ENCODE assay signal across 8 cellular contexts in the genomic region with DNA sequence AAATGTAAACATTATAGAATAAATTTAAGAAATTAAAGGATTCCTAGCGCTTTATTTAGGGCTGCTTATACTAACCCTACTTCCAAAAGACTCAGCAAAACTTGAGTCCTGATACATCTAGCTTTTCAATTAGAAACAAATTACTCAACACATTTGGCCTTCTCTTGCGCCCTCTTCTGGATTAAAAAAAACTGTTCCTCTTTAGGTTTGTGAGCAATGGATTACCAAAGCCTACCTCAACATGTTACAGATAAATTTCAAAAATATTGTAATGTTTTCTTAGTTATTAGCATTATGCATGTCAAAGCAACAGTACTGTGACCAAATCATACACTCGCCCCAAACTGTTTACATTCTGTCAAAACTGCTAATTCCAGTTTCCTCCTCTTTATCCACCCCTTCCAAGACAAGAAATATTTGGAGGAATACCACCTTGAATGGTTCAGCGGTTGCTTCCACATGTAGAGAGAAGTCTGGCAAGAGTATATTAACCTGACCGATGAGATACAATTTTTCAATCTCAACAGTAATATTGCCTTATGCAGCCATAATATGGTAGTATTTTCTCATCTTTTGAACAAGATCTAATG. TPM values are rescaled to one million over a fixed set of nuclear protein-coding genes. Genes with fewer than 3 reads are reported as not detected.
DNase-seq lines count a peak whose midpoint lies in the region; ATAC-seq and TF ChIP-seq lines count a peak whose summit lies in the region.

No MANE protein-coding gene starts in this region.

- no peaks in the 10 kb centered on the region for H3K27me3 Mint-ChIP-seq in activated CD8-positive, alpha-beta memory T cell treated with anti-CD3 and anti-CD28 coated beads, Interleukin-2, amount 10 ng/mL, durations not matched to agents 7 days and 5 days
- H3K27me3 Mint-ChIP-seq in central memory CD8-positive, alpha-beta T cell: no peaks in the 10 kb centered on the region

- H3K36me3 Mint-ChIP-seq in activated CD8-positive, alpha-beta memory T cell treated with anti-CD3 and anti-CD28 coated beads, Interleukin-2, amount 10 ng/mL, durations not matched to agents 7 days and 5 days: peaks cover 53% of the 10 kb centered on the region
- peaks cover 49% of the 10 kb centered on the region for H3K36me3 Mint-ChIP-seq in central memory CD8-positive, alpha-beta T cell (ENCODE audit: insufficient read depth)

- no peaks in the 10 kb centered on the region for H3K9me3 ChIP-seq in KOPT-K1 (ENCODE audit: insufficient read depth, low read length, poor library complexity, severe bottlenecking)
- no peaks in the 10 kb centered on the region for H3K9me3 ChIP-seq in Peyer's patch
- H3K9me3 ChIP-seq in liver (ENCODE audit: control insufficient read depth in 4 of 4, low read length in 3 of 4): no peaks in the 10 kb centered on the region
- no peaks in the 10 kb centered on the region for H3K9me3 ChIP-seq in thoracic aorta

- peak overlapping the region; percentile 87 for H3K27ac Mint-ChIP-seq in activated CD8-positive, alpha-beta memory T cell treated with anti-CD3 and anti-CD28 coated beads, Interleukin-2, amount 10 ng/mL, durations not matched to agents 7 days and 5 days
- H3K27ac Mint-ChIP-seq in central memory CD8-positive, alpha-beta T cell (ENCODE audit: low read depth): peak overlapping the region; percentile 79

- no peak for TF ChIP-seq POLR2A in Peyer's patch (IDR thresholded peaks at IDR 0.05)

- H3K27ac ChIP-seq in KOPT-K1 (ENCODE audit: low read depth, low read length, poor library complexity, severe bottlenecking): peak overlapping the region; percentile 83
- H3K27ac ChIP-seq in Peyer's patch: peak overlapping the region in 3 of 4 donors; percentile 94 to 100 (median 99)
- peak overlapping the region; percentile 96 to 99 for H3K27ac ChIP-seq in liver (ENCODE audit: low read depth in 1 of 2, low read length in 2 of 2)
- peak overlapping the region in 1 of 2 donors; percentile 99 for H3K27ac ChIP-seq in thoracic aorta

- ATAC-seq in activated CD8-positive, alpha-beta memory T cell treated with anti-CD3 and anti-CD28 coated beads, Interleukin-2, amount 10 ng/mL, durations not matched to agents 7 days and 5 days: no peak
- ATAC-seq in central memory CD8-positive, alpha-beta T cell (replicated peaks; ENCODE audit: extremely low read depth, poor library complexity, severe bottlenecking): no peak
- ATAC-seq in thoracic aorta (ENCODE audit: insufficient number of reproducible peaks, low FRiP score, low read depth): no peak
- no peak for ATAC-seq in GM21528 (IDR thresholded peaks at IDR 0.05; ENCODE audit: low FRiP score, unreplicated experiment)

- H3K4me3 ChIP-seq in Peyer's patch (peak overlapping the region in 3 of 4 donors; percentile 67 to 98 (median 94)), liver (ENCODE audit: low read depth in 1 of 3, low read length in 3 of 3) (peak overlapping the region; percentile 42 to 82 (median 69)), thoracic aorta (peak overlapping the region; percentile 78)

- peak overlapping the region; percentile 80 to 95 for H3K9ac ChIP-seq in liver (ENCODE audit: low read depth in 1 of 2, low read length in 2 of 2)

- TF ChIP-seq CTCF in Peyer's patch (IDR thresholded peaks at IDR 0.05): peak; percentile 58 to 84 (median 74)
- TF ChIP-seq CTCF in liver (IDR thresholded peaks at IDR 0.05; ENCODE audit: low read depth, low read length, missing input control): peak; percentile 60
- peak; percentile 64 for TF ChIP-seq CTCF in thoracic aorta (IDR thresholded peaks at IDR 0.05)

- H3K4me1 Mint-ChIP-seq in activated CD8-positive, alpha-beta memory T cell treated with anti-CD3 and anti-CD28 coated beads, Interleukin-2, amount 10 ng/mL, durations not matched to agents 7 days and 5 days: peaks cover 57% of the 10 kb centered on the region
- H3K4me1 Mint-ChIP-seq in central memory CD8-positive, alpha-beta T cell: peaks cover 75% of the 10 kb centered on the region

- no peak for DNase-seq in activated CD8-positive, alpha-beta memory T cell treated with anti-CD3 and anti-CD28 coated beads, Interleukin-2, amount 10 ng/mL, durations not matched to agents 7 days and 5 days
- DNase-seq in activated CD8-positive, alpha-beta memory T cell treated with anti-CD3 and anti-CD28 coated beads, Interleukin-2, amount 50 U/mL, for 4 hours: no peak
- DNase-seq in Peyer's patch (no peak), thoracic aorta (ENCODE audit: low spot score) (no peak)
- peak in 1 of 2 donors; percentile 33 for DNase-seq in central memory CD8-positive, alpha-beta T cell (ENCODE audit: low spot score in 2 of 2)

- H3K36me3 ChIP-seq in KOPT-K1 (ENCODE audit: insufficient read depth, low read length) (peaks cover 46% of the 10 kb centered on the region), Peyer's patch (peaks cover 0 to 17% (median 0%) of the 10 kb centered on the region in 3 donors), liver (ENCODE audit: control insufficient read depth in 4 of 4, insufficient read depth in 3 of 4, low read depth in 1 of 4, low read length in 3 of 4) (peaks cover 10 to 19% (median 15%) of the 10 kb centered on the region in 4 donors), thoracic aorta (peaks cover 14% of the 10 kb centered on the region)

- CTCF ChIA-PET in activated CD8-positive, alpha-beta memory T cell treated with anti-CD3 and anti-CD28 coated beads, Interleukin-2, amount 10 ng/mL, durations not matched to agents 7 days and 5 days (lab: Charles Lee): interaction anchor here (0.6 to 5.7 kb wide), 22 partner anchors 10 to 300 kb away, joined by 3 to 72 read pairs (median 4); a partner anchor contains a TSS

- H3K27me3 ChIP-seq in Peyer's patch (no peaks in the 10 kb centered on the region), liver (ENCODE audit: control insufficient read depth in 4 of 4, insufficient read depth in 4 of 4, low read length in 3 of 4) (no peaks in the 10 kb centered on the region), thoracic aorta (replicated peaks; ENCODE audit: insufficient read depth) (no peaks in the 10 kb centered on the region)

- peak overlapping the region; percentile 83 for H3K4me3 Mint-ChIP-seq in activated CD8-positive, alpha-beta memory T cell treated with anti-CD3 and anti-CD28 coated beads, Interleukin-2, amount 10 ng/mL, durations not matched to agents 7 days and 5 days
- peak overlapping the region; percentile 98 for H3K4me3 Mint-ChIP-seq in central memory CD8-positive, alpha-beta T cell

- WGBS in liver: 12% methylated on average over 5 of the region's 5 CpGs

- no peaks in the 10 kb centered on the region for H3K9me3 Mint-ChIP-seq in activated CD8-positive, alpha-beta memory T cell treated with anti-CD3 and anti-CD28 coated beads, Interleukin-2, amount 10 ng/mL, durations not matched to agents 7 days and 5 days (ENCODE audit: low read depth)
- H3K9me3 Mint-ChIP-seq in central memory CD8-positive, alpha-beta T cell: no peaks in the 10 kb centered on the region

- H3K4me1 ChIP-seq in Peyer's patch (peaks cover 0 to 38% (median 7%) of the 10 kb centered on the region in 4 donors), liver (ENCODE audit: control insufficient read depth in 4 of 4, insufficient read depth in 4 of 4, low read length in 3 of 4) (peaks cover 4 to 35% (median 26%) of the 10 kb centered on the region in 4 donors), thoracic aorta (ENCODE audit: control insufficient read depth in 1 of 2, low read depth in 2 of 2) (peaks cover 32 to 57% of the 10 kb centered on the region in 2 donors)

- peak; percentile 80 to 81 for TF ChIP-seq RAD21 in liver (IDR thresholded peaks at IDR 0.05)

TF ChIP-seq in liver, 16 proteins besides CTCF, POLR2A, EP300 and RAD21:
- TF ChIP-seq YY1 (IDR thresholded peaks at IDR 0.05) (peak; percentile 24), HNF4A (conservative IDR thresholded peaks at IDR 0.05) (peak in 1 of 2 donors; percentile 6), HNF4G (IDR thresholded peaks at IDR 0.05) (no peak)

RNA-seq across cellular contexts. Expression of a gene that starts 2.7 kb away (rescaled TPM):
- 10 to 100 TPM; 66.3 to 78.0 TPM for total RNA-seq in activated CD8-positive, alpha-beta memory T cell treated with anti-CD3 and anti-CD28 coated beads, Interleukin-2, amount 10 ng/mL, durations not matched to agents 7 days and 5 days
- total RNA-seq in Peyer's patch: 10 to 100 TPM; 22.5 to 41.3 (median 32.5) TPM
- 10 to 100 TPM; 21.9 to 30.2 TPM for total RNA-seq in liver
- polyA plus RNA-seq in liver: 1 to 10 TPM; 2.7 to 7.0 TPM
- total RNA-seq in thoracic aorta: 10 to 100 TPM; 39.7 to 65.8 TPM

RNA-seq across cellular contexts. Expression of a gene that starts 44.6 kb away (rescaled TPM):
- not detected for total RNA-seq in activated CD8-positive, alpha-beta memory T cell treated with anti-CD3 and anti-CD28 coated beads, Interleukin-2, amount 10 ng/mL, durations not matched to agents 7 days and 5 days
- not detected for total RNA-seq in Peyer's patch
- not detected for total RNA-seq in liver
- not detected for polyA plus RNA-seq in liver
- total RNA-seq in thoracic aorta: not detected
